In genomic region chr10:13959443-13960359, GRCh38 we compare ENCODE assay signal across 1 cellular context.
TF ChIP-seq lines count a peak whose summit lies in the region.

No MANE protein-coding gene starts in this region.

TF ChIP-seq in SK-N-SH treated with all-trans-retinoic acid at 6 μM for 48 hours, 23 proteins besides CTCF, POLR2A, EP300 and RAD21 (continued from another document):
- TF ChIP-seq TOX (CRISPR knock-in tag; IDR thresholded peaks at IDR 0.05; ENCODE audit: borderline replicate concordance) (no peak), ISL1 (CRISPR knock-in tag; IDR thresholded peaks at IDR 0.05) (no peak), ARNTL (CRISPR knock-in tag; IDR thresholded peaks at IDR 0.05; ENCODE audit: borderline replicate concordance, low read depth) (no peak), SNAI2 (CRISPR knock-in tag; IDR thresholded peaks at IDR 0.05) (no peak), ZFP30 (CRISPR knock-in tag; IDR thresholded peaks at IDR 0.05) (no peak), PATZ1 (CRISPR knock-in tag; IDR thresholded peaks at IDR 0.05; ENCODE audit: borderline replicate concordance) (no peak), ZFP3 (CRISPR knock-in tag; IDR thresholded peaks at IDR 0.05) (no peak), TCF4 (CRISPR knock-in tag; IDR thresholded peaks at IDR 0.05; ENCODE audit: borderline replicate concordance) (no peak)
- TF ChIP-seq, protein P1, sequence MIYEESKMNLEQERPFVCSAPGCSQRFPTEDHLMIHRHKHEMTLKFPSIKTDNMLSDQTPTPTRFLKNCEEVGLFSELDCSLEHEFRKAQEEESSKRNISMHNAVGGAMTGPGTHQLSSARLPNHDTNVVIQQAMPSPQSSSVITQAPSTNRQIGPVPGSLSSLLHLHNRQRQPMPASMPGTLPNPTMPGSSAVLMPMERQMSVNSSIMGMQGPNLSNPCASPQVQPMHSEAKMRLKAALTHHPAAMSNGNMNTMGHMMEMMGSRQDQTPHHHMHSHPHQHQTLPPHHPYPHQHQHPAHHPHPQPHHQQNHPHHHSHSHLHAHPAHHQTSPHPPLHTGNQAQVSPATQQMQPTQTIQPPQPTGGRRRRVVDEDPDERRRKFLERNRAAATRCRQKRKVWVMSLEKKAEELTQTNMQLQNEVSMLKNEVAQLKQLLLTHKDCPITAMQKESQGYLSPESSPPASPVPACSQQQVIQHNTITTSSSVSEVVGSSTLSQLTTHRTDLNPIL (CRISPR knock-in tag; IDR thresholded peaks at IDR 0.05; ENCODE audit: low read depth) = no peak
- TF ChIP-seq, protein P2, sequence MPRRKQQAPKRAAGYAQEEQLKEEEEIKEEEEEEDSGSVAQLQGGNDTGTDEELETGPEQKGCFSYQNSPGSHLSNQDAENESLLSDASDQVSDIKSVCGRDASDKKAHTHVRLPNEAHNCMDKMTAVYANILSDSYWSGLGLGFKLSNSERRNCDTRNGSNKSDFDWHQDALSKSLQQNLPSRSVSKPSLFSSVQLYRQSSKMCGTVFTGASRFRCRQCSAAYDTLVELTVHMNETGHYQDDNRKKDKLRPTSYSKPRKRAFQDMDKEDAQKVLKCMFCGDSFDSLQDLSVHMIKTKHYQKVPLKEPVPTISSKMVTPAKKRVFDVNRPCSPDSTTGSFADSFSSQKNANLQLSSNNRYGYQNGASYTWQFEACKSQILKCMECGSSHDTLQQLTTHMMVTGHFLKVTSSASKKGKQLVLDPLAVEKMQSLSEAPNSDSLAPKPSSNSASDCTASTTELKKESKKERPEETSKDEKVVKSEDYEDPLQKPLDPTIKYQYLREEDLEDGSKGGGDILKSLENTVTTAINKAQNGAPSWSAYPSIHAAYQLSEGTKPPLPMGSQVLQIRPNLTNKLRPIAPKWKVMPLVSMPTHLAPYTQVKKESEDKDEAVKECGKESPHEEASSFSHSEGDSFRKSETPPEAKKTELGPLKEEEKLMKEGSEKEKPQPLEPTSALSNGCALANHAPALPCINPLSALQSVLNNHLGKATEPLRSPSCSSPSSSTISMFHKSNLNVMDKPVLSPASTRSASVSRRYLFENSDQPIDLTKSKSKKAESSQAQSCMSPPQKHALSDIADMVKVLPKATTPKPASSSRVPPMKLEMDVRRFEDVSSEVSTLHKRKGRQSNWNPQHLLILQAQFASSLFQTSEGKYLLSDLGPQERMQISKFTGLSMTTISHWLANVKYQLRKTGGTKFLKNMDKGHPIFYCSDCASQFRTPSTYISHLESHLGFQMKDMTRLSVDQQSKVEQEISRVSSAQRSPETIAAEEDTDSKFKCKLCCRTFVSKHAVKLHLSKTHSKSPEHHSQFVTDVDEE (CRISPR knock-in tag; IDR thresholded peaks at IDR 0.05) = no peak
